13 cellular contexts compared by ENCODE assay signal in the genomic region with DNA sequence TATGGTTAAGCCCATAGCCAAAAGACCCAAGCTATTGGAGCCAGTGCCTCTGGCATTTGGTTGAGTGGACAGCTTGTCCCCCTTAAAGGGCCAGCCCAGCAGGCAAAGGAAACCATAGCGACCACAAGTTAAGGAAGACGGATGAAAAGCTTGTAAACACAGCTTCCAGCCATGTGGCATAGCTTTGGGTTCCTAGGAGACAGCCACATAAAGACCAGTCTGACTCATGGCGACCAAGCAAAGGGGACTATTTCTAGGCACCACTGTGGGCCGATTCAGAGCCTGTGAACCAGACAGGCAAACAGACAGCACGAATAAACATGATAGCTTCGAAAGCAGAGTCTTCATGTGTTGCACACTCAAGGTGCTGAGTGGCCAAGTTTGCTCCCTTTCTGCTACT. TPM values are rescaled to one million over a fixed set of nuclear protein-coding genes. Genes with fewer than 3 reads are reported as not detected.
DNase-seq lines count a peak whose midpoint lies in the region; ATAC-seq and TF ChIP-seq lines count a peak whose summit lies in the region.
"Had no signal": no experiment of that assay in that cellular context is flagged by ENCODE, and none has a peak within 500 bp of the region (broad histone marks: within the 10 kb centered on the region; RNA-seq: fewer than 3 reads in every experiment).

No MANE protein-coding gene starts in this region.

- H3K27me3 Mint-ChIP-seq in nephron (ENCODE audit: low read depth), result peaks cover 8% of the 10 kb centered on the region
- H3K27me3 Mint-ChIP-seq in CD4-positive, alpha-beta memory T cell, result peaks cover 1 to 4% of the 10 kb centered on the region in 2 donors

- CTCF ChIA-PET in CD4-positive, alpha-beta memory T cell (lab: Charles Lee; ENCODE audit: partially characterized antibody), result no interaction called here

- intact Hi-C loops in CD4-positive, alpha-beta memory T cell (cut with micrococcal nuclease), result no loop called here
- intact Hi-C loops in right lobe of liver (cut with DNase I), result no loop called here

- 60% methylated on average over 2 of the region's 6 CpGs for WGBS in right lobe of liver (ENCODE audit: insufficient coverage, low coverage, low lambda C conversion rate, missing lambda C conversion rate)

- H3K4me1 Mint-ChIP-seq in nephron, result peaks cover 14% of the 10 kb centered on the region
- no peaks in the 10 kb centered on the region for H3K4me1 Mint-ChIP-seq in CD4-positive, alpha-beta memory T cell
- H3K4me1 Mint-ChIP-seq: memory B cell had no signal

- H3K27me3 ChIP-seq in CD4-positive, alpha-beta memory T cell (ENCODE audit: insufficient read depth, low read length), result no peaks in the 10 kb centered on the region
- H3K27me3 ChIP-seq in right lobe of liver, result no peaks in the 10 kb centered on the region
- H3K27me3 ChIP-seq: ascending aorta had no signal

- TF ChIP-seq POLR2A in right lobe of liver (IDR thresholded peaks at IDR 0.05), result no peak

- no peaks in the 10 kb centered on the region for H3K9me3 ChIP-seq in CD4-positive, alpha-beta memory T cell (ENCODE audit: control insufficient read depth in 1 of 2, low read length in 2 of 2)
- no peaks in the 10 kb centered on the region for H3K9me3 ChIP-seq in right lobe of liver
- H3K9me3 ChIP-seq: ascending aorta, Caco-2 had no signal

- H3K4me1 ChIP-seq in CD4-positive, alpha-beta memory T cell (ENCODE audit: insufficient read depth, low read length), result no peaks in the 10 kb centered on the region
- no peaks in the 10 kb centered on the region for H3K4me1 ChIP-seq in right lobe of liver
- H3K4me1 ChIP-seq: ascending aorta, Caco-2 had no signal

- POLR2A ChIA-PET in CD4-positive, alpha-beta memory T cell (lab: Charles Lee; ENCODE audit: partially characterized antibody), result no interaction called here

- no peaks in the 10 kb centered on the region for H3K9me3 Mint-ChIP-seq in nephron
- H3K9me3 Mint-ChIP-seq in CD4-positive, alpha-beta memory T cell, result peaks cover 0 to 7% (median 4%) of the 10 kb centered on the region in 8 donors

- H3K4me3 ChIP-seq in fibroblast of mammary gland (ENCODE audit: control insufficient read depth, low read depth, low read length) (no peak overlapping the region), right lobe of liver (no peak overlapping the region)
- no peak overlapping the region for H3K4me3 ChIP-seq in CD4-positive, alpha-beta memory T cell (ENCODE audit: low read length in 2 of 2)
- H3K4me3 ChIP-seq: ascending aorta, skin epidermis had no signal

- H3K4me3 Mint-ChIP-seq in nephron, result no peak overlapping the region
- no peak overlapping the region for H3K4me3 Mint-ChIP-seq in CD4-positive, alpha-beta memory T cell
- H3K4me3 Mint-ChIP-seq: memory B cell had no signal

- H3K36me3 Mint-ChIP-seq in nephron (ENCODE audit: low read depth), result no peaks in the 10 kb centered on the region
- peaks cover 0 to 3% of the 10 kb centered on the region in 2 donors for H3K36me3 Mint-ChIP-seq in CD4-positive, alpha-beta memory T cell
- H3K36me3 Mint-ChIP-seq: memory B cell had no signal

- no peaks in the 10 kb centered on the region for H3K36me3 ChIP-seq in CD4-positive, alpha-beta memory T cell (ENCODE audit: insufficient read depth, low read length)
- H3K36me3 ChIP-seq in right lobe of liver, result no peaks in the 10 kb centered on the region
- H3K36me3 ChIP-seq: ascending aorta had no signal

- ATAC-seq in GM19397 (IDR thresholded peaks at IDR 0.05; ENCODE audit: unreplicated experiment) (no peak), right lobe of liver (no peak)

- H3K27ac ChIP-seq in CD4-positive, alpha-beta memory T cell (ENCODE audit: low read depth, low read length), result no peak overlapping the region
- no peak overlapping the region for H3K27ac ChIP-seq in right lobe of liver
- H3K27ac ChIP-seq: ascending aorta had no signal

- H3K27ac Mint-ChIP-seq in nephron, result peak overlapping the region; percentile 36 to 77 (median 41)
- no peak overlapping the region for H3K27ac Mint-ChIP-seq in CD4-positive, alpha-beta memory T cell
- H3K27ac Mint-ChIP-seq: memory B cell had no signal

- TF ChIP-seq CTCF in fibroblast of mammary gland (conservative IDR thresholded peaks at IDR 0.05; ENCODE audit: control insufficient read depth, insufficient read depth, low read depth, low read length) (no peak), nephron (IDR thresholded peaks at IDR 0.05; ENCODE audit: unreplicated experiment in 3 of 3) (no peak), right lobe of liver (IDR thresholded peaks at IDR 0.05) (no peak)

- DNase-seq in ELF-1 (ENCODE audit: low read depth, low spot score) (peak; percentile 46), NCI-H748 treated with DMSO at 0.1 percent for 48 hours (lab: John Stamatoyannopoulos, UW) (peak; percentile 23), fibroblast of mammary gland (ENCODE audit: low read depth) (peak; percentile 57), NCI-H128 (lab: John Stamatoyannopoulos, UW; ENCODE audit: unreplicated experiment) (no peak), right lobe of liver (no peak)
- DNase-seq in CD4-positive, alpha-beta memory T cell, result no peak
- DNase-seq: Caco-2, T-helper 2 cell had no signal

RNA-seq across cellular contexts. Expression of gene SRGAP3, which starts 30.5 kb away (rescaled TPM):
- 1 to 10 TPM; 2.2 to 2.4 TPM for total RNA-seq in CD4-positive, alpha-beta memory T cell
- 1 to 10 TPM in 1 of 2 donors, under 1 TPM in 1; 0.35 to 1.2 TPM for polyA plus RNA-seq in CD4-positive, alpha-beta memory T cell
- 1 to 10 TPM; 1.8 to 5.2 (median 3.1) TPM for total RNA-seq in right lobe of liver

Comparison
In these comparisons a context has a peak if more than half of its experiments do, and no peak if none do; other contexts are left out.
1. DNase-seq: peak in ELF-1 (single experiment), NCI-H748 treated with DMSO at 0.1 percent for 48 hours (single experiment) and fibroblast of mammary gland (single experiment); none in CD4-positive, alpha-beta memory T cell (0 of 5), NCI-H128 (single experiment) and right lobe of liver (0 of 3).
2. H3K27ac Mint-ChIP-seq: peak in nephron (3 of 3); none in CD4-positive, alpha-beta memory T cell (0 of 7).